1 cellular context compared by ENCODE assay signal in genomic region chr2:111995148-111995547, GRCh38.
TF ChIP-seq lines count a peak whose summit lies in the region.

No MANE protein-coding gene starts in this region.

TF ChIP-seq in HepG2, 621 proteins besides CTCF, POLR2A, EP300 and RAD21 (continued from another document and continues in another):
- TF ChIP-seq THAP9 (CRISPR knock-in tag; IDR thresholded peaks at IDR 0.05; ENCODE audit: borderline replicate concordance) (no peak), ZBTB38 (CRISPR knock-in tag; IDR thresholded peaks at IDR 0.05) (no peak), ZNF407 (CRISPR knock-in tag; IDR thresholded peaks at IDR 0.05; ENCODE audit: not compliant biosample characterization) (no peak), MED8 (CRISPR knock-in tag; IDR thresholded peaks at IDR 0.05; ENCODE audit: insufficient replicate concordance) (no peak), ZSCAN22 (CRISPR knock-in tag; IDR thresholded peaks at IDR 0.05) (no peak), ZNF646 (CRISPR knock-in tag; IDR thresholded peaks at IDR 0.05) (no peak), ZNF609 (CRISPR knock-in tag; IDR thresholded peaks at IDR 0.05; ENCODE audit: borderline replicate concordance) (no peak), HDAC2 (CRISPR knock-in tag; IDR thresholded peaks at IDR 0.05) (peak; percentile 52; the same call in 1 of the 2 replicates), BCL6 (CRISPR knock-in tag; IDR thresholded peaks at IDR 0.05) (no peak), ZFAT (CRISPR knock-in tag; conservative IDR thresholded peaks at IDR 0.05) (no peak), ATF4 (CRISPR knock-in tag; IDR thresholded peaks at IDR 0.05) (no peak), ZSCAN20 (CRISPR knock-in tag; IDR thresholded peaks at IDR 0.05; ENCODE audit: borderline replicate concordance) (no peak), REXO4 (CRISPR knock-in tag; IDR thresholded peaks at IDR 0.05; ENCODE audit: borderline replicate concordance) (no peak), MED13 (CRISPR knock-in tag; IDR thresholded peaks at IDR 0.05) (no peak), RARA (CRISPR knock-in tag; IDR thresholded peaks at IDR 0.05) (peak; percentile 27; the same call in 1 of the 2 replicates), MEIS1 (CRISPR knock-in tag; IDR thresholded peaks at IDR 0.05; ENCODE audit: borderline replicate concordance) (0 out of 2 replicates have a peak, but pooled peaks have one; percentile 33), PAXIP1 (CRISPR knock-in tag; conservative IDR thresholded peaks at IDR 0.05) (peak; percentile 71), ZNF180 (CRISPR knock-in tag; IDR thresholded peaks at IDR 0.05; ENCODE audit: borderline replicate concordance, low read depth) (no peak), NFE2L2 (IDR thresholded peaks at IDR 0.05; ENCODE audit: low read length) (no peak), DRAP1 (CRISPR knock-in tag; IDR thresholded peaks at IDR 0.05) (0 out of 2 replicates have a peak, but pooled peaks have one; percentile 27), PCBP1 (IDR thresholded peaks at IDR 0.05; ENCODE audit: borderline replicate concordance, low read depth, low read length) (no peak)
